In genomic region chr9:69504058-69504457, GRCh38 we compare ENCODE assay signal across 9 cellular contexts.
"Had no signal": no experiment of that assay in that cellular context is flagged by ENCODE, and none has a peak within 500 bp of the region (broad histone marks: within the 10 kb centered on the region; RNA-seq: fewer than 3 reads in every experiment).

No MANE protein-coding gene starts in this region.

- FAIRE-seq: HTR-8/SVneo, K562 had no signal

- H3K9me3 ChIP-seq: HAP-1 had no signal

- DNase-seq: GM23248, GOT3, H7, HFFc6, IMR-90 had no signal

- H3K9me3 Mint-ChIP-seq: HFFc6 had no signal

- H3K27ac ChIP-seq: GM23248 had no signal

- H3K4me1 ChIP-seq: HAP-1 had no signal

- H3K4me3 ChIP-seq: GM23248, HAP-1, K562 had no signal

- ATAC-seq: HCT116, K562 had no signal

- H3K4me3 Mint-ChIP-seq: HFFc6 had no signal

- H3K9ac ChIP-seq: GM23248 had no signal

- H3K36me3 ChIP-seq: HAP-1 had no signal

- H2AFZ ChIP-seq: GM23248 had no signal

- H3K27ac Mint-ChIP-seq: HFFc6 had no signal
